ENCODE assay signal across 3 cellular contexts in the genomic region with DNA sequence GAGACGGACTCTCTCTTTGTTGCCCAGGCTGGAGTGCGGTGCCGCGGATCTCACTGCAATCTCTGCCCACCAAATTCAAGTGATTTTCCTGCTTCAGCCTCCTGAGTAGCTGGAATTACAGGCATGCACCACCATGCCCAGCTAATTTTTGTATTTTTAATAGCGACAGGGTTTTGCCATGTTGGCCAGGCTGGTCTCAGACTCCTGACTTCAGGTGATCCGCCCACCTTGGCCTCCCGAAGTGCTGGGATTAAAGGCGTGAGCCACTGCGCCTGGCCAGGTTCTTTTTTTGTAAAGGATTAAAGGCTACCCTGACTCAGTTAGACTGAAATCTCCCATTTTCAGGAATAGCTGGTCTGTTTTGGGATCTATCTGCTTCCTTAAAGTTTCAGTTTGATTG. TPM values are rescaled to one million over a fixed set of nuclear protein-coding genes. Genes with fewer than 3 reads are reported as not detected.
"Had no signal": no experiment of that assay in that cellular context is flagged by ENCODE, and none has a peak within 500 bp of the region (broad histone marks: within the 10 kb centered on the region; RNA-seq: fewer than 3 reads in every experiment).

No MANE protein-coding gene starts in this region.

RNA-seq across cellular contexts. Expression of gene TBX2, which starts 40.1 kb away (rescaled TPM):
- total RNA-seq: dermis microvascular lymphatic vessel endothelial cell, endothelial cell of umbilical vein, foreskin keratinocyte had no signal
- polyA plus RNA-seq: endothelial cell of umbilical vein, foreskin keratinocyte had no signal
